10 cellular contexts compared by ENCODE assay signal in the genomic region with DNA sequence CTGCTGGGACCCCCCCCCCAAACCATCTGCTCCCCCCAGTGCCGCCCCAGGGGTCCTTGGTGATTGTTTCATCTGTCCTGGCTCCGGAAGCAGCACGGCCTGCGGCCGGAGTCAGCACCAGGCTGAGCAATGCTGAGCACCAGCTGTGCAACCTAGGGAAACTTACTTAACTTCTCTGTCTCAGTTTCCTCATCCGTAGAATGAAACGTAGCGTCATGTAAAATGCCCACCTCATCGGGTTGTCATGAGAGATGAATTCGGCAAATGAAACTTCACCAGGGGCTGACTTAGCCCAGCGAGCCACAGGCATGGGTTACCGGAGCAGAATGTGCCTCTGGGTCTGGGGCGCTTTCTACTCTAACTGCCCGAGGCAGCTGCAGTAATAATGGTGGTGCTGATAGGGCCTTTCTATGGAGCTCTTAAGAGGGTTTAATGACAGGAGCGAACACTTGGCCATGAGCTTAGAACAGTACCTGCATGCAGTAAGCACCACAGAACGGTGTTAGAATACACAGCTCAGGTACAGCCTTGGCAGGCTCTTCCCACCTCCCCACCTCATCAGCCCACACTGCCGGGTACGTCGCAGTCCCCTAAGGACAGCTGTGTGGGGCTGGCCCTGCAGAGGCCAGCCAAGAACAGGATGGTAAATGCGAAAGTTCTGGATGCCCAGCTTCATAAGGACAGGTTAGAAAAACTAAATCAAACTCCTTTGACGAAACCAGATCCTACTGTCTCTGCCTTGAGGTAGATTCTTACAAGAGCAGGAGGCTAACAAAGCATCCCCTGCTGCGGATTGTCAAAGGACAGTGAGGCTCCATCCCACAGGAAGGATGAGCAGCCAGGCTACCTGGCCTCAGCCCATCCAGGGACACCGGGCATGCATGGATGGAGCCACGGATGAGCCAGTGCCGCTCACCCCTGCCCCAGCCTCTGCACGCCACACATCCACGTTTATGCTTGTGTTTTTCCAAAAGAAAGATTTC. TPM values are rescaled to one million over a fixed set of nuclear protein-coding genes. Genes with fewer than 3 reads are reported as not detected.
DNase-seq lines count a peak whose midpoint lies in the region; ATAC-seq and TF ChIP-seq lines count a peak whose summit lies in the region.
"Had no signal": no experiment of that assay in that cellular context is flagged by ENCODE, and none has a peak within 500 bp of the region (broad histone marks: within the 10 kb centered on the region; RNA-seq: fewer than 3 reads in every experiment).

No MANE protein-coding gene starts in this region.

- no peak for TF ChIP-seq CTCF in glutamatergic neuron (IDR thresholded peaks at IDR 0.05; ENCODE audit: partially characterized antibody, unreplicated experiment)

- H3K4me3 Mint-ChIP-seq in glutamatergic neuron (ENCODE audit: unreplicated experiment) = peak overlapping the region; percentile 85
- H3K4me3 Mint-ChIP-seq: activated CD4-positive, alpha-beta memory T cell treated with anti-CD3 and anti-CD28 coated beads for 36 hours had no signal

- peaks cover 2% of the 10 kb centered on the region for H3K9me3 Mint-ChIP-seq in glutamatergic neuron (ENCODE audit: unreplicated experiment)

- H3K27me3 Mint-ChIP-seq in glutamatergic neuron (ENCODE audit: unreplicated experiment) = peaks cover 11% of the 10 kb centered on the region

- no peak overlapping the region for H3K27ac Mint-ChIP-seq in glutamatergic neuron (ENCODE audit: unreplicated experiment)
- H3K27ac Mint-ChIP-seq: activated CD4-positive, alpha-beta memory T cell treated with anti-CD3 and anti-CD28 coated beads for 36 hours had no signal

- ATAC-seq in GM19328 (IDR thresholded peaks at IDR 0.05; ENCODE audit: unreplicated experiment) (no peak), GM21825 (IDR thresholded peaks at IDR 0.05; ENCODE audit: unreplicated experiment) (no peak)

- DNase-seq in Ammon's horn (ENCODE audit: low spot score) (peak; percentile 25), NCI-H526 treated with DMSO at 0.1 percent for 48 hours (lab: John Stamatoyannopoulos, UW) (peak; percentile 22), glutamatergic neuron (no peak), pons (ENCODE audit: low spot score) (peak; percentile 30), mesenteric fat pad (ENCODE audit: low spot score) (no peak)
- DNase-seq in stimulated activated CD4-positive, alpha-beta T cell treated with anti-CD3 and anti-CD28 coated beads, Interleukin-4, amount 100 ng/mL, for 1 hour = no peak
- DNase-seq: activated CD4-positive, alpha-beta memory T cell treated with anti-CD3 and anti-CD28 coated beads for 36 hours; KBM-7 had no signal

- H3K4me1 Mint-ChIP-seq in glutamatergic neuron (ENCODE audit: low read depth, unreplicated experiment) = peaks cover 36% of the 10 kb centered on the region

- peaks cover 3% of the 10 kb centered on the region for H3K36me3 Mint-ChIP-seq in glutamatergic neuron (ENCODE audit: unreplicated experiment)
- H3K36me3 Mint-ChIP-seq: activated CD4-positive, alpha-beta memory T cell treated with anti-CD3 and anti-CD28 coated beads for 36 hours had no signal

RNA-seq across cellular contexts. Expression of gene THBS2, which starts 1.5 kb away (rescaled TPM):
- total RNA-seq in glutamatergic neuron (ENCODE audit: unreplicated experiment) = 3.1 TPM
- total RNA-seq in mesenteric fat pad = 270 TPM
- total RNA-seq: activated CD4-positive, alpha-beta memory T cell treated with anti-CD3 and anti-CD28 coated beads for 36 hours had no signal

Comparison
In these comparisons a context has a peak if more than half of its experiments do, and no peak if none do; other contexts are left out.
1. DNase-seq: peak in Ammon's horn (single experiment), NCI-H526 treated with DMSO at 0.1 percent for 48 hours (single experiment) and pons (single experiment); none in glutamatergic neuron (single experiment), stimulated activated CD4-positive, alpha-beta T cell treated with anti-CD3 and anti-CD28 coated beads, Interleukin-4, amount 100 ng/mL, for 1 hour (single experiment) and mesenteric fat pad (single experiment).
2. RNA of gene THBS2, which starts 1.5 kb away (total RNA-seq): 270 TPM in mesenteric fat pad (single experiment); 3.1 TPM in glutamatergic neuron (single experiment); every median in the first group is over 10 times any median in the second.